Comparison of ENCODE assay signal across 1 cellular context in the genomic region with DNA sequence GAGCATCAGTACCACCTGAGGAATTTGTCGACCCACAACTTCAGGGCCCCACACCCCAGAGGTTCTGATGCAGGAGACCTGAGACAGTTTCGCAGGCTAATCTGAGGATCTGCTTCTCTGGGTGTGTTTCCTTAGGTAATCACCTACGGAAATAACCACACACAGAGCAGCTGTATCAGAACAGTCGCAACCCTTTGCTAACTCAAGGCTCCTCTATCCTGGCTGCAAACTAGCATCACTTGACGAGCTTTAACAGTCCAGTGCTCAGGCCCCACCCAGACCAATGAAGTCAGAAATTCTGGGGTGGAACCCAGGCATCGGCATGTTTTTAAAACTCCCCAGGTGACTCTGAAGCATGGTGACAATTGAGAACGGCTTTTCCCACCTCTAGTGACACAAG.
TF ChIP-seq lines count a peak whose summit lies in the region.

No MANE protein-coding gene starts in this region.

TF ChIP-seq in GM12878, 131 proteins besides CTCF, POLR2A, EP300 and RAD21 (continued from another document):
- TF ChIP-seq POU2F2 (IDR thresholded peaks at IDR 0.05; ENCODE audit: borderline replicate concordance, low read depth, low read length), result peak; percentile 14; the same call in 1 of the 3 replicates
- TF ChIP-seq TARDBP (IDR thresholded peaks at IDR 0.05; ENCODE audit: borderline replicate concordance), result peak; percentile 25; the same call in 1 of the 2 replicates
- TF ChIP-seq, protein P1, sequence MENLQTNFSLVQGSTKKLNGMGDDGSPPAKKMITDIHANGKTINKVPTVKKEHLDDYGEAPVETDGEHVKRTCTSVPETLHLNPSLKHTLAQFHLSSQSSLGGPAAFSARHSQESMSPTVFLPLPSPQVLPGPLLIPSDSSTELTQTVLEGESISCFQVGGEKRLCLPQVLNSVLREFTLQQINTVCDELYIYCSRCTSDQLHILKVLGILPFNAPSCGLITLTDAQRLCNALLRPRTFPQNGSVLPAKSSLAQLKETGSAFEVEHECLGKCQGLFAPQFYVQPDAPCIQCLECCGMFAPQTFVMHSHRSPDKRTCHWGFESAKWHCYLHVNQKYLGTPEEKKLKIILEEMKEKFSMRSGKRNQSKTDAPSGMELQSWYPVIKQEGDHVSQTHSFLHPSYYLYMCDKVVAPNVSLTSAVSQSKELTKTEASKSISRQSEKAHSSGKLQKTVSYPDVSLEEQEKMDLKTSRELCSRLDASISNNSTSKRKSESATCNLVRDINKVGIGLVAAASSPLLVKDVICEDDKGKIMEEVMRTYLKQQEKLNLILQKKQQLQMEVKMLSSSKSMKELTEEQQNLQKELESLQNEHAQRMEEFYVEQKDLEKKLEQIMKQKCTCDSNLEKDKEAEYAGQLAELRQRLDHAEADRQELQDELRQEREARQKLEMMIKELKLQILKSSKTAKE (IDR thresholded peaks at IDR 0.05; ENCODE audit: low read depth, poor library complexity, severe bottlenecking), result peak; percentile 52
- TF ChIP-seq CREM (IDR thresholded peaks at IDR 0.05; ENCODE audit: low read depth), result peak; percentile 69
- no peak for TF ChIP-seq NFXL1 (IDR thresholded peaks at IDR 0.05; ENCODE audit: borderline replicate concordance)
- TF ChIP-seq, protein P2, sequence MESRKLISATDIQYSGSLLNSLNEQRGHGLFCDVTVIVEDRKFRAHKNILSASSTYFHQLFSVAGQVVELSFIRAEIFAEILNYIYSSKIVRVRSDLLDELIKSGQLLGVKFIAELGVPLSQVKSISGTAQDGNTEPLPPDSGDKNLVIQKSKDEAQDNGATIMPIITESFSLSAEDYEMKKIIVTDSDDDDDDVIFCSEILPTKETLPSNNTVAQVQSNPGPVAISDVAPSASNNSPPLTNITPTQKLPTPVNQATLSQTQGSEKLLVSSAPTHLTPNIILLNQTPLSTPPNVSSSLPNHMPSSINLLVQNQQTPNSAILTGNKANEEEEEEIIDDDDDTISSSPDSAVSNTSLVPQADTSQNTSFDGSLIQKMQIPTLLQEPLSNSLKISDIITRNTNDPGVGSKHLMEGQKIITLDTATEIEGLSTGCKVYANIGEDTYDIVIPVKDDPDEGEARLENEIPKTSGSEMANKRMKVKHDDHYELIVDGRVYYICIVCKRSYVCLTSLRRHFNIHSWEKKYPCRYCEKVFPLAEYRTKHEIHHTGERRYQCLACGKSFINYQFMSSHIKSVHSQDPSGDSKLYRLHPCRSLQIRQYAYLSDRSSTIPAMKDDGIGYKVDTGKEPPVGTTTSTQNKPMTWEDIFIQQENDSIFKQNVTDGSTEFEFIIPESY (IDR thresholded peaks at IDR 0.05), result no peak
- TF ChIP-seq GABPA (IDR thresholded peaks at IDR 0.05; ENCODE audit: low read depth), result peak; percentile 35; the same call in 1 of the 2 replicates
- TF ChIP-seq, protein P3, sequence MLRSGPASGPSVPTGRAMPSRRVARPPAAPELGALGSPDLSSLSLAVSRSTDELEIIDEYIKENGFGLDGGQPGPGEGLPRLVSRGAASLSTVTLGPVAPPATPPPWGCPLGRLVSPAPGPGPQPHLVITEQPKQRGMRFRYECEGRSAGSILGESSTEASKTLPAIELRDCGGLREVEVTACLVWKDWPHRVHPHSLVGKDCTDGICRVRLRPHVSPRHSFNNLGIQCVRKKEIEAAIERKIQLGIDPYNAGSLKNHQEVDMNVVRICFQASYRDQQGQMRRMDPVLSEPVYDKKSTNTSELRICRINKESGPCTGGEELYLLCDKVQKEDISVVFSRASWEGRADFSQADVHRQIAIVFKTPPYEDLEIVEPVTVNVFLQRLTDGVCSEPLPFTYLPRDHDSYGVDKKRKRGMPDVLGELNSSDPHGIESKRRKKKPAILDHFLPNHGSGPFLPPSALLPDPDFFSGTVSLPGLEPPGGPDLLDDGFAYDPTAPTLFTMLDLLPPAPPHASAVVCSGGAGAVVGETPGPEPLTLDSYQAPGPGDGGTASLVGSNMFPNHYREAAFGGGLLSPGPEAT (IDR thresholded peaks at IDR 0.05; ENCODE audit: low read depth), result peak; percentile 22; the same call in 1 of the 2 replicates
- TF ChIP-seq, protein P4, sequence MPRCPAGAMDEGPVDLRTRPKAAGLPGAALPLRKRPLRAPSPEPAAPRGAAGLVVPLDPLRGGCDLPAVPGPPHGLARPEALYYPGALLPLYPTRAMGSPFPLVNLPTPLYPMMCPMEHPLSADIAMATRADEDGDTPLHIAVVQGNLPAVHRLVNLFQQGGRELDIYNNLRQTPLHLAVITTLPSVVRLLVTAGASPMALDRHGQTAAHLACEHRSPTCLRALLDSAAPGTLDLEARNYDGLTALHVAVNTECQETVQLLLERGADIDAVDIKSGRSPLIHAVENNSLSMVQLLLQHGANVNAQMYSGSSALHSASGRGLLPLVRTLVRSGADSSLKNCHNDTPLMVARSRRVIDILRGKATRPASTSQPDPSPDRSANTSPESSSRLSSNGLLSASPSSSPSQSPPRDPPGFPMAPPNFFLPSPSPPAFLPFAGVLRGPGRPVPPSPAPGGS (IDR thresholded peaks at IDR 0.05; ENCODE audit: borderline replicate concordance, insufficient read depth, low read depth, low read length, poor library complexity, severe bottlenecking), result no peak
- TF ChIP-seq ZZZ3 (IDR thresholded peaks at IDR 0.05; ENCODE audit: control insufficient read depth, insufficient read length, low read depth), result no peak
- TF ChIP-seq, protein P5, sequence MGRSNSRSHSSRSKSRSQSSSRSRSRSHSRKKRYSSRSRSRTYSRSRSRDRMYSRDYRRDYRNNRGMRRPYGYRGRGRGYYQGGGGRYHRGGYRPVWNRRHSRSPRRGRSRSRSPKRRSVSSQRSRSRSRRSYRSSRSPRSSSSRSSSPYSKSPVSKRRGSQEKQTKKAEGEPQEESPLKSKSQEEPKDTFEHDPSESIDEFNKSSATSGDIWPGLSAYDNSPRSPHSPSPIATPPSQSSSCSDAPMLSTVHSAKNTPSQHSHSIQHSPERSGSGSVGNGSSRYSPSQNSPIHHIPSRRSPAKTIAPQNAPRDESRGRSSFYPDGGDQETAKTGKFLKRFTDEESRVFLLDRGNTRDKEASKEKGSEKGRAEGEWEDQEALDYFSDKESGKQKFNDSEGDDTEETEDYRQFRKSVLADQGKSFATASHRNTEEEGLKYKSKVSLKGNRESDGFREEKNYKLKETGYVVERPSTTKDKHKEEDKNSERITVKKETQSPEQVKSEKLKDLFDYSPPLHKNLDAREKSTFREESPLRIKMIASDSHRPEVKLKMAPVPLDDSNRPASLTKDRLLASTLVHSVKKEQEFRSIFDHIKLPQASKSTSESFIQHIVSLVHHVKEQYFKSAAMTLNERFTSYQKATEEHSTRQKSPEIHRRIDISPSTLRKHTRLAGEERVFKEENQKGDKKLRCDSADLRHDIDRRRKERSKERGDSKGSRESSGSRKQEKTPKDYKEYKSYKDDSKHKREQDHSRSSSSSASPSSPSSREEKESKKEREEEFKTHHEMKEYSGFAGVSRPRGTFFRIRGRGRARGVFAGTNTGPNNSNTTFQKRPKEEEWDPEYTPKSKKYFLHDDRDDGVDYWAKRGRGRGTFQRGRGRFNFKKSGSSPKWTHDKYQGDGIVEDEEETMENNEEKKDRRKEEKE (IDR thresholded peaks at IDR 0.05), result no peak
- TF ChIP-seq ZNF24 (IDR thresholded peaks at IDR 0.05), result no peak
- peak; percentile 89 for TF ChIP-seq EED (IDR thresholded peaks at IDR 0.05; ENCODE audit: low read depth)
- 0 out of 2 replicates have a peak, but pooled peaks have one; percentile 30 for TF ChIP-seq POLR2AphosphoS5 (IDR thresholded peaks at IDR 0.05; ENCODE audit: low read length)
- TF ChIP-seq SP1 (IDR thresholded peaks at IDR 0.05; ENCODE audit: low read depth, low read length), result no peak
